In genomic region chr12:111158992-111159391, GRCh38 we compare ENCODE assay signal across 23 cellular contexts.
"Had no signal": no experiment of that assay in that cellular context is flagged by ENCODE, and none has a peak within 500 bp of the region (broad histone marks: within the 10 kb centered on the region; RNA-seq: fewer than 3 reads in every experiment).

No MANE protein-coding gene starts in this region.

- DNase-seq: Kasumi-1, MM.1S, NCI-H1092 treated with DMSO at 0.1 percent for 48 hours, NCI-H1436, NCI-H187, NCI-H2029, NCI-H2081 treated with DMSO at 0.1 percent for 48 hours, NCI-H2171, NCI-H226, NCI-H446, NCI-H510A, NCI-H524 treated with DMSO at 0.1 percent for 48 hours, NCI-H69, NCI-H774, PC-3, SHP77, SK-N-SH, SW 1271 had no signal

- H3K9me2 ChIP-seq: SK-N-SH had no signal

- H3K4me3 Mint-ChIP-seq: IgD-negative memory B cell had no signal

- H3K36me3 Mint-ChIP-seq: IgD-negative memory B cell had no signal

- H3K4me3 ChIP-seq: K562 had no signal

- ATAC-seq: K562, Panc1, PC-3 had no signal

- H3K4me1 Mint-ChIP-seq: IgD-negative memory B cell had no signal

- H3K9ac ChIP-seq: KMS-11, SK-N-SH had no signal

- H3K27ac Mint-ChIP-seq: IgD-negative memory B cell had no signal

- H3K4me2 ChIP-seq: KMS-11, SK-N-SH had no signal

- H3K27ac ChIP-seq: KMS-11, RWPE1 had no signal

- H3K9me3 ChIP-seq: SK-N-SH had no signal
